Comparison of ENCODE assay signal across 22 cellular contexts in genomic region chr5:57855831-57856230, GRCh38.
"Had no signal": no experiment of that assay in that cellular context is flagged by ENCODE, and none has a peak within 500 bp of the region (broad histone marks: within the 10 kb centered on the region; RNA-seq: fewer than 3 reads in every experiment).

No MANE protein-coding gene starts in this region.

- H3K9me3 ChIP-seq: esophagus squamous epithelium, gastrocnemius medialis, left lung, right lobe of liver, thoracic aorta, tibial nerve, upper lobe of right lung, uterus had no signal

- H2AFZ ChIP-seq: hepatocyte, neural progenitor cell, parathyroid adenoma had no signal

- H3K27ac ChIP-seq: esophagus squamous epithelium, gastrocnemius medialis, hepatocyte, left lung, neural progenitor cell, parathyroid adenoma, right lobe of liver, thoracic aorta, tibial nerve, upper lobe of right lung, uterus had no signal

- H3K36me3 ChIP-seq: esophagus squamous epithelium, gastrocnemius medialis, left lung, neural progenitor cell, right lobe of liver, thoracic aorta, tibial nerve, upper lobe of right lung, uterus had no signal

- FAIRE-seq: small intestine had no signal

- H3K4me2 ChIP-seq: hepatocyte, neural progenitor cell had no signal

- ATAC-seq: gastrocnemius medialis; left cardiac atrium; left lung; naive thymus-derived CD4-positive, alpha-beta T cell; right lobe of liver; stimulated activated naive B cell treated with anti-CD40 and anti-IgM and Interleukin-4, amounts not matched to agents 10 μg/mL and 1 μg/mL and 100 μg/mL, for 72 hours; upper lobe of right lung had no signal

- H3K4me3 ChIP-seq: esophagus squamous epithelium, gastrocnemius medialis, hepatocyte, left lung, neural progenitor cell, right lobe of liver, thoracic aorta, tibial nerve, upper lobe of right lung, uterus had no signal

- H3K9ac ChIP-seq: neural progenitor cell, parathyroid adenoma had no signal

- DNase-seq: cortex of kidney; effector CD4-positive, alpha-beta T cell; esophagus squamous epithelium; gastrocnemius medialis; head of caudate nucleus; left cardiac atrium; left lung; mesendoderm; midbrain; naive thymus-derived CD4-positive, alpha-beta T cell; right lobe of liver; small intestine; stimulated activated CD4-positive, alpha-beta T cell treated with anti-CD3 and anti-CD28 coated beads, Interleukin-15, amount 100 ng/mL, for 24 hours; stimulated activated CD4-positive, alpha-beta T cell treated with anti-CD3 and anti-CD28 coated beads, Interleukin-2, amount 100 ng/mL, for 48 hours; stimulated activated naive B cell treated with anti-CD40 and anti-IgM and Interleukin-4, amounts not matched to agents 10 μg/mL and 1 μg/mL and 100 μg/mL, for 72 hours; upper lobe of right lung; uterus had no signal

- H3K27me3 ChIP-seq: esophagus squamous epithelium, gastrocnemius medialis, hepatocyte, left lung, neural progenitor cell, right lobe of liver, tibial nerve, upper lobe of right lung, uterus had no signal

- H3K79me2 ChIP-seq: hepatocyte, parathyroid adenoma had no signal

- H3K4me1 ChIP-seq: esophagus squamous epithelium, gastrocnemius medialis, left lung, neural progenitor cell, parathyroid adenoma, right lobe of liver, upper lobe of right lung had no signal
